In genomic region chr6:31597006-31597405, GRCh38 we compare ENCODE assay signal across 6 cellular contexts. TPM values are rescaled to one million over a fixed set of nuclear protein-coding genes. Genes with fewer than 3 reads are reported as not detected.
DNase-seq lines count a peak whose midpoint lies in the region; ATAC-seq, FAIRE-seq and TF ChIP-seq lines count a peak whose summit lies in the region.

No MANE protein-coding gene starts in this region.

- H3K4me3 Mint-ChIP-seq in GM23338, result no peak overlapping the region

- H4K20me1 ChIP-seq in GM23338 (replicated peaks; ENCODE audit: insufficient read depth), result no peaks in the 10 kb centered on the region
- no peaks in the 10 kb centered on the region for H4K20me1 ChIP-seq in OCI-LY1 (ENCODE audit: insufficient read depth, low read length)
- no peaks in the 10 kb centered on the region for H4K20me1 ChIP-seq in endothelial cell of umbilical vein (replicated peaks; ENCODE audit: control insufficient read depth, extremely low read depth, insufficient read depth, low read length)

- dilution Hi-C loops in endothelial cell of umbilical vein (cut with MboI; ENCODE audit: extremely low pct_ligation_motif_present, low sequenced_read_pairs), result no loop called here

- no peaks in the 10 kb centered on the region for H3K9me3 Mint-ChIP-seq in GM23338

- CTCF ChIA-PET in endothelial cell of umbilical vein (lab: Charles Lee), result interaction anchor here (1.2 to 32.6 kb wide), 5 partner anchors 10 to 103 kb away, joined by 5 to 1517 read pairs (median 45); partner anchors contain the start of genes ATP6V1G2, DDX39B, LST1 and LTB

- H3K79me2 ChIP-seq in GM23338 (replicated peaks; ENCODE audit: insufficient read depth) (no peaks in the 10 kb centered on the region), OCI-LY1 (ENCODE audit: insufficient read depth, low read length) (no peaks in the 10 kb centered on the region), endothelial cell of umbilical vein (ENCODE audit: control insufficient read depth, insufficient read depth, low read length) (no peaks in the 10 kb centered on the region)

- H3K4me1 Mint-ChIP-seq in GM23338, result peaks cover 10% of the 10 kb centered on the region

- peak; percentile 60 for ATAC-seq in GM23338

- peaks cover 11% of the 10 kb centered on the region for H3K27me3 Mint-ChIP-seq in GM23338 (ENCODE audit: insufficient read depth, low read depth, poor library complexity)

- POLR2A ChIA-PET in endothelial cell of umbilical vein (lab: Charles Lee), result interaction anchor here (4.6 kb wide), 1 partner anchor 46 kb away, joined by 22 read pairs; no protein-coding TSS in a partner anchor

- no peaks in the 10 kb centered on the region for H3K36me3 Mint-ChIP-seq in GM23338 (ENCODE audit: low read depth)

- no peak overlapping the region for H3K27ac Mint-ChIP-seq in GM23338

- H3K9me3 ChIP-seq in OCI-LY1 (ENCODE audit: low read length) (no peaks in the 10 kb centered on the region), endothelial cell of umbilical vein (replicated peaks; ENCODE audit: control insufficient read depth, insufficient read depth, low read length) (no peaks in the 10 kb centered on the region), tibial artery (no peaks in the 10 kb centered on the region)

- peaks cover 6% of the 10 kb centered on the region for H3K4me1 ChIP-seq in GM23338 (ENCODE audit: insufficient read depth)
- H3K4me1 ChIP-seq in OCI-LY1 (ENCODE audit: insufficient read depth, low read length, severe bottlenecking), result peaks cover 13% of the 10 kb centered on the region
- H3K4me1 ChIP-seq in endothelial cell of umbilical vein (ENCODE audit: control insufficient read depth, extremely low read depth, insufficient read depth, low read length), result no peaks in the 10 kb centered on the region
- no peaks in the 10 kb centered on the region for H3K4me1 ChIP-seq in tibial artery

- no peaks in the 10 kb centered on the region for H3F3A ChIP-seq in GM23338 (replicated peaks; ENCODE audit: low read depth)
- H3F3A ChIP-seq in OCI-LY1 (ENCODE audit: insufficient read depth, low read length), result no peaks in the 10 kb centered on the region

- FAIRE-seq in endothelial cell of umbilical vein (lab: Jason Lieb, UNC), result peak; percentile 84

- BruUV-seq in endothelial cell of umbilical vein (replicated peaks; lab: Mats Ljungman, UMichigan), result no TSS peak

- H3K27me3 ChIP-seq in GM23338 (ENCODE audit: insufficient read depth), result no peaks in the 10 kb centered on the region
- no peaks in the 10 kb centered on the region for H3K27me3 ChIP-seq in OCI-LY1 (ENCODE audit: insufficient read depth, low read length)
- no peaks in the 10 kb centered on the region for H3K27me3 ChIP-seq in endothelial cell of umbilical vein (ENCODE audit: control insufficient read depth in 2 of 2, insufficient read depth in 2 of 2, low read length in 2 of 2)
- H3K27me3 ChIP-seq in tibial artery, result no peaks in the 10 kb centered on the region

- no peaks in the 10 kb centered on the region for H3K9me1 ChIP-seq in endothelial cell of umbilical vein (replicated peaks; ENCODE audit: control insufficient read depth, extremely low read depth, insufficient read depth, low read length)

- DNase-seq in GM23338 (ENCODE audit: low spot score) (peak; percentile 56), endothelial cell of umbilical vein (ENCODE audit: low read depth, low spot score) (peak; percentile 67), head of caudate nucleus (no peak), T1000 (lab: John Stamatoyannopoulos, UW) (no peak), tibial artery (no peak)

- H3K9me2 ChIP-seq in GM23338 (ENCODE audit: insufficient read depth) (no peaks in the 10 kb centered on the region), OCI-LY1 (ENCODE audit: low read depth, low read length) (no peaks in the 10 kb centered on the region)

- H3K36me3 ChIP-seq in GM23338 (ENCODE audit: insufficient read depth) (no peaks in the 10 kb centered on the region), OCI-LY1 (ENCODE audit: insufficient read depth, low read length) (no peaks in the 10 kb centered on the region), endothelial cell of umbilical vein (ENCODE audit: control insufficient read depth in 2 of 2, extremely low read depth in 1 of 2, insufficient read depth in 2 of 2, low read length in 2 of 2) (no peaks in the 10 kb centered on the region), tibial artery (no peaks in the 10 kb centered on the region)

- TF ChIP-seq CTCF in GM23338 (conservative IDR thresholded peaks at IDR 0.05; ENCODE audit: low read depth in 2 of 2) (peak; percentile 49 to 62), OCI-LY1 (IDR thresholded peaks at IDR 0.05; ENCODE audit: low read length) (peak; percentile 64), endothelial cell of umbilical vein (IDR thresholded peaks at IDR 0.05; ENCODE audit: extremely low read depth in 1 of 2, insufficient read depth in 1 of 2, low read depth in 1 of 2, low read length in 2 of 2) (peak; percentile 43 to 47), tibial artery (IDR thresholded peaks at IDR 0.05) (peak in 1 of 2 experiments; percentile 38)

- H3K4me2 ChIP-seq in GM23338, result no peak overlapping the region
- no peak overlapping the region for H3K4me2 ChIP-seq in OCI-LY1 (ENCODE audit: low read length)
- no peak overlapping the region for H3K4me2 ChIP-seq in endothelial cell of umbilical vein (ENCODE audit: insufficient read depth, low read length)

- H2AFZ ChIP-seq in GM23338, result no peak overlapping the region
- H2AFZ ChIP-seq in OCI-LY1 (ENCODE audit: low read length), result no peak overlapping the region
- no peak overlapping the region for H2AFZ ChIP-seq in endothelial cell of umbilical vein (ENCODE audit: low read depth, low read length)

- H3K27ac ChIP-seq in GM23338 (ENCODE audit: low read depth), result no peak overlapping the region
- peak overlapping the region; percentile 33 for H3K27ac ChIP-seq in OCI-LY1 (ENCODE audit: low read depth, low read length, poor library complexity, severe bottlenecking)
- no peak overlapping the region for H3K27ac ChIP-seq in endothelial cell of umbilical vein (ENCODE audit: insufficient read depth, low read depth, low read length)
- H3K27ac ChIP-seq in tibial artery, result no peak overlapping the region

- no peak for TF ChIP-seq POLR2A in endothelial cell of umbilical vein (IDR thresholded peaks at IDR 0.05; ENCODE audit: low read depth, low read length)

- intact Hi-C loops in endothelial cell of umbilical vein (cut with micrococcal nuclease), result no loop called here
- intact Hi-C loops in head of caudate nucleus (cut with DNase I), result no loop called here
- intact Hi-C loops in tibial artery (cut with DNase I; ENCODE audit: low total_unique reads), result no loop called here

- no peak overlapping the region for H3K4me3 ChIP-seq in GM23338
- no peak overlapping the region for H3K4me3 ChIP-seq in OCI-LY1 (ENCODE audit: low read depth, low read length, poor library complexity, severe bottlenecking)
- no peak overlapping the region for H3K4me3 ChIP-seq in endothelial cell of umbilical vein (replicated peaks in 1 of 3; ENCODE audit: insufficient read depth in 1 of 3, low read depth in 1 of 3, low read length in 3 of 3)
- no peak overlapping the region for H3K4me3 ChIP-seq in tibial artery

- H3K9ac ChIP-seq in OCI-LY1 (ENCODE audit: low read length), result no peak overlapping the region
- H3K9ac ChIP-seq in endothelial cell of umbilical vein (replicated peaks; ENCODE audit: extremely low read depth, insufficient read depth, low read length), result no peak overlapping the region

RNA-seq across cellular contexts. Expression of gene NCR3, which starts 4.2 kb away (rescaled TPM):
- not detected in 2 replicates for total RNA-seq in GM23338 (2014; rRNA removed; shearing (Covaris generic))
- polyA plus RNA-seq in GM23338 (2016; fragmentation: Nextera tagmentation; extraction: Ambion mirVana) (not detected in 2 replicates), endothelial cell of umbilical vein (not detected in 2 replicates)
- total RNA-seq in endothelial cell of umbilical vein, result not detected in 2 replicates
- not detected in 2 replicates for polyA plus RNA-seq in endothelial cell of umbilical vein (2011; cell fraction: cytosol; rRNA removed)
- not detected in 2 replicates for polyA plus RNA-seq in endothelial cell of umbilical vein (2011; cell fraction: nucleus; rRNA removed)
- polyA plus RNA-seq in endothelial cell of umbilical vein (2012), result not detected in 2 replicates
- not detected in 2 replicates for polyA minus RNA-seq in endothelial cell of umbilical vein
- polyA minus RNA-seq in endothelial cell of umbilical vein (2011; cell fraction: cytosol; rRNA and poly(A)+ RNA removed), result not detected
- polyA minus RNA-seq in endothelial cell of umbilical vein (2011; cell fraction: nucleus; rRNA and poly(A)+ RNA removed), result not detected in 2 replicates

RNA-seq across cellular contexts. Expression of gene LST1, which starts 10.9 kb away (rescaled TPM):
- total RNA-seq in GM23338 (2014; rRNA removed; shearing (Covaris generic)), result not detected in 2 replicates
- polyA plus RNA-seq in GM23338 (2016; fragmentation: Nextera tagmentation; extraction: Ambion mirVana) (0.37 TPM in 1 of 2 replicates, not detected in the other), endothelial cell of umbilical vein (1.1 and 1.8 TPM in 2 replicates)
- total RNA-seq in endothelial cell of umbilical vein, result 1.00 and 2.0 TPM in 2 replicates
- 0.65 and 1.8 TPM in 2 replicates for polyA plus RNA-seq in endothelial cell of umbilical vein (2011; cell fraction: cytosol; rRNA removed)
- polyA plus RNA-seq in endothelial cell of umbilical vein (2011; cell fraction: nucleus; rRNA removed), result 0.81 and 1.2 TPM in 2 replicates
- polyA plus RNA-seq in endothelial cell of umbilical vein (2012), result 0.59 and 0.76 TPM in 2 replicates
- 1.2 TPM in 1 of 2 replicates, not detected in the other for polyA minus RNA-seq in endothelial cell of umbilical vein
- not detected for polyA minus RNA-seq in endothelial cell of umbilical vein (2011; cell fraction: cytosol; rRNA and poly(A)+ RNA removed)
- not detected in 2 replicates for polyA minus RNA-seq in endothelial cell of umbilical vein (2011; cell fraction: nucleus; rRNA and poly(A)+ RNA removed)

RNA-seq across cellular contexts. Expression of gene LTB, which starts 14.8 kb away (rescaled TPM):
- not detected in 2 replicates for total RNA-seq in GM23338 (2014; rRNA removed; shearing (Covaris generic))
- polyA plus RNA-seq in GM23338 (2016; fragmentation: Nextera tagmentation; extraction: Ambion mirVana) (0.83 and 1.7 TPM in 2 replicates), endothelial cell of umbilical vein (1.8 and 2.1 TPM in 2 replicates)
- 1.2 and 1.3 TPM in 2 replicates for total RNA-seq in endothelial cell of umbilical vein
- 0.72 and 1.8 TPM in 2 replicates for polyA plus RNA-seq in endothelial cell of umbilical vein (2011; cell fraction: cytosol; rRNA removed)
- polyA plus RNA-seq in endothelial cell of umbilical vein (2011; cell fraction: nucleus; rRNA removed), result 0.31 and 0.61 TPM in 2 replicates
- polyA plus RNA-seq in endothelial cell of umbilical vein (2012), result 1.6 and 2.1 TPM in 2 replicates
- polyA minus RNA-seq in endothelial cell of umbilical vein, result not detected in 2 replicates
- polyA minus RNA-seq in endothelial cell of umbilical vein (2011; cell fraction: cytosol; rRNA and poly(A)+ RNA removed), result not detected
- not detected in 2 replicates for polyA minus RNA-seq in endothelial cell of umbilical vein (2011; cell fraction: nucleus; rRNA and poly(A)+ RNA removed)

RNA-seq across cellular contexts. Expression of gene AIF1, which starts 18.0 kb away (rescaled TPM):
- 6.2 and 13.3 TPM in 2 replicates for total RNA-seq in GM23338 (2014; rRNA removed; shearing (Covaris generic))
- 33.7 and 36.2 TPM in 2 replicates for polyA plus RNA-seq in GM23338 (2016; fragmentation: Nextera tagmentation; extraction: Ambion mirVana)
- total RNA-seq in endothelial cell of umbilical vein, result not detected in 2 replicates
- polyA plus RNA-seq in endothelial cell of umbilical vein, result not detected in 2 replicates
- polyA plus RNA-seq in endothelial cell of umbilical vein (2011; cell fraction: cytosol; rRNA removed), result not detected in 2 replicates
- not detected in 2 replicates for polyA plus RNA-seq in endothelial cell of umbilical vein (2011; cell fraction: nucleus; rRNA removed)
- polyA plus RNA-seq in endothelial cell of umbilical vein (2012), result not detected in 2 replicates
- not detected in 2 replicates for polyA minus RNA-seq in endothelial cell of umbilical vein
- not detected for polyA minus RNA-seq in endothelial cell of umbilical vein (2011; cell fraction: cytosol; rRNA and poly(A)+ RNA removed)
- not detected in 2 replicates for polyA minus RNA-seq in endothelial cell of umbilical vein (2011; cell fraction: nucleus; rRNA and poly(A)+ RNA removed)

RNA-seq across cellular contexts. Expression of gene TNF, which starts 21.6 kb away (rescaled TPM):
- not detected in 2 replicates for total RNA-seq in GM23338 (2014; rRNA removed; shearing (Covaris generic))
- 0.11 TPM in 1 of 2 replicates, not detected in the other for polyA plus RNA-seq in GM23338 (2016; fragmentation: Nextera tagmentation; extraction: Ambion mirVana)
- total RNA-seq in endothelial cell of umbilical vein, result not detected in 2 replicates
- not detected in 2 replicates for polyA plus RNA-seq in endothelial cell of umbilical vein
- not detected in 2 replicates for polyA plus RNA-seq in endothelial cell of umbilical vein (2011; cell fraction: cytosol; rRNA removed)
- polyA plus RNA-seq in endothelial cell of umbilical vein (2011; cell fraction: nucleus; rRNA removed), result not detected in 2 replicates
- polyA plus RNA-seq in endothelial cell of umbilical vein (2012), result not detected in 2 replicates
- not detected in 2 replicates for polyA minus RNA-seq in endothelial cell of umbilical vein
- not detected for polyA minus RNA-seq in endothelial cell of umbilical vein (2011; cell fraction: cytosol; rRNA and poly(A)+ RNA removed)
- not detected in 2 replicates for polyA minus RNA-seq in endothelial cell of umbilical vein (2011; cell fraction: nucleus; rRNA and poly(A)+ RNA removed)

Comparison
In these comparisons a context has a peak if more than half of its experiments do, and no peak if none do; other contexts are left out.
1. DNase-seq: peak in GM23338 (single experiment) and endothelial cell of umbilical vein (single experiment); none in head of caudate nucleus (0 of 42), T1000 (single experiment) and tibial artery (0 of 2).